11 cellular contexts compared by ENCODE assay signal in genomic region chr11:114258696-114259095, GRCh38.
DNase-seq lines count a peak whose midpoint lies in the region; ATAC-seq and TF ChIP-seq lines count a peak whose summit lies in the region.
"Had no signal": no experiment of that assay in that cellular context is flagged by ENCODE, and none has a peak within 500 bp of the region (broad histone marks: within the 10 kb centered on the region; RNA-seq: fewer than 3 reads in every experiment).

No MANE protein-coding gene starts in this region.

- 0 out of 2 replicates have a peak overlapping the region, but pooled peaks have one; percentile 50 for H2AFZ ChIP-seq in OCI-LY3 (ENCODE audit: low read depth, low read length)

- no peak for ATAC-seq in GM21576 (IDR thresholded peaks at IDR 0.05; ENCODE audit: unreplicated experiment)

- no peaks in the 10 kb centered on the region for H4K20me1 ChIP-seq in OCI-LY3 (ENCODE audit: insufficient read depth, low read length)

- no peak overlapping the region for H3K27ac ChIP-seq in OCI-LY3 (ENCODE audit: low read length)
- peak overlapping the region; percentile 78 for H3K27ac ChIP-seq in rectal smooth muscle tissue (ENCODE audit: low read depth, low read length)

- H3K36me3 ChIP-seq in OCI-LY3 (replicated peaks; ENCODE audit: low read depth, low read length) (no peaks in the 10 kb centered on the region), rectal smooth muscle tissue (ENCODE audit: control insufficient read depth, insufficient read depth, low read length) (no peaks in the 10 kb centered on the region)

- H3K9me3 ChIP-seq in OCI-LY3 (ENCODE audit: insufficient read depth, low read length): no peaks in the 10 kb centered on the region

- H3K4me3 ChIP-seq in OCI-LY3 (ENCODE audit: low read length) (no peak overlapping the region), rectal smooth muscle tissue (ENCODE audit: low read length) (peak overlapping the region; percentile 16)

- DNase-seq in CD1c-positive myeloid dendritic cell (ENCODE audit: extremely low spot score) (peak; percentile 55), globus pallidus (ENCODE audit: low spot score) (peak; percentile 13), NCI-H1105 treated with DMSO at 0.1 percent for 48 hours (lab: John Stamatoyannopoulos, UW) (no peak), T-helper 1 cell (no peak), DMS 273 treated with DMSO at 0.1 percent for 48 hours (lab: John Stamatoyannopoulos, UW) (no peak)
- DNase-seq: DMS153; NCI-H510A; stimulated activated CD4-positive, alpha-beta T cell treated with anti-CD3 and anti-CD28 coated beads, Interleukin-4, amount 100 ng/mL, for 24 hours had no signal

- H3K4me1 ChIP-seq in OCI-LY3 (ENCODE audit: low read length) (peaks cover 17% of the 10 kb centered on the region), rectal smooth muscle tissue (ENCODE audit: control insufficient read depth, insufficient read depth, low read length) (peaks cover 14% of the 10 kb centered on the region)

- no peak for TF ChIP-seq CTCF in OCI-LY3 (IDR thresholded peaks at IDR 0.05; ENCODE audit: low read depth, low read length)

- H3K9ac ChIP-seq in OCI-LY3 (ENCODE audit: low read length) (no peak overlapping the region), rectal smooth muscle tissue (ENCODE audit: low read length) (no peak overlapping the region)

- no peaks in the 10 kb centered on the region for H3K79me2 ChIP-seq in OCI-LY3 (ENCODE audit: low read length)

- peak overlapping the region; percentile 27; the same call in 1 of the 2 replicates for H3K4me2 ChIP-seq in OCI-LY3 (ENCODE audit: low read length)

- H3K27me3 ChIP-seq in OCI-LY3 (ENCODE audit: low read depth, low read length) (peaks cover 6% of the 10 kb centered on the region), rectal smooth muscle tissue (ENCODE audit: control insufficient read depth, insufficient read depth, low read length) (no peaks in the 10 kb centered on the region)

Comparison
In these comparisons a context has a peak if more than half of its experiments do, and no peak if none do; other contexts are left out.
1. DNase-seq: peak in CD1c-positive myeloid dendritic cell (single experiment) and globus pallidus (single experiment); none in NCI-H1105 treated with DMSO at 0.1 percent for 48 hours (single experiment), T-helper 1 cell (0 of 5) and DMS 273 treated with DMSO at 0.1 percent for 48 hours (single experiment).